ENCODE assay signal across 2 cellular contexts in the genomic region with DNA sequence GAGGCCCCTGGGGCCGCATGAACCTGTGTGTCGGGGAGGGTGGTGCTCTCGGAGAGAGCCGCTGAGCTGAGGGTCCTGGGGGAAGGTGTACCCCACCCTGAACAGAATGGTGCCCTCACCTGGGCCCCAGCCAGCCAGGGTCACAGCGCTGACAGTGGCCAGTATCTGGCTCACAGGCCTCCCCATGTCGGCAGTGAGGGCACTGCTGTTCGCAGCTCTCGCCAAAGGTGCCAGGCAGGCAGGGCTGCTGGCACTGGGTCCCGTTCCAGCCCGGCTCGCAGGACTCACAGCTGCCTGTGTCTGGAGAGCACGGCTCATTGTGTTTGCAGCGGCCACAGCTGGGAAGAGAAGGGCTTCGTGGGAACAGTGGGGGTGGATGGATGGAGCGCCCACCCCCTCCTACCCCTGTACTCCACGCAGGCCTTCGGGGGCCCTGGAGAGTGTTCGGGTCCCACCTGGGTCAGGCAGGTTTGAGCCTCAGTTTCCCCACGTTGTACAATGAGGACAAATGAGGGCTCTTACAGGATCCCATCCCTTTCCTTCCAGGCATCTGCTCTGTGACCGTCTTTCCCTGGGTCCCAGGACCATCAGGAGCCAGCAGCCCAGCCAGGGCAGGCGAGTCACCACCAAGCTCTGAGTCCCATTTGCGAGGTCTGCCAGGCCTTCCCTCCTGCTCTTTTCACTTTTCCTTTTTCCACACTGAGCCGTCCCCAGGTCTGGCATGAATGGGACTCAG.
TF ChIP-seq lines count a peak whose summit lies in the region.

No MANE protein-coding gene starts in this region.

TF ChIP-seq in HepG2, 621 proteins besides CTCF, POLR2A, EP300 and RAD21:
- TF ChIP-seq POLR2AphosphoS5 (IDR thresholded peaks at IDR 0.05; ENCODE audit: low read depth, low read length) (no peak), AGO1 (IDR thresholded peaks at IDR 0.05; ENCODE audit: low read depth, low read length, poor library complexity, severe bottlenecking) (peak; percentile 64), HNRNPL (IDR thresholded peaks at IDR 0.05; ENCODE audit: low read depth, low read length) (0 out of 2 replicates have a peak, but pooled peaks have one; percentile 46), RFX1 (IDR thresholded peaks at IDR 0.05) (no peak), ELK4 (CRISPR knock-in tag; IDR thresholded peaks at IDR 0.05; ENCODE audit: borderline replicate concordance) (no peak), AGO2 (optimal IDR thresholded peaks at IDR 0.05; ENCODE audit: low read depth, low read length) (peak; percentile 48), NRL (CRISPR knock-in tag; IDR thresholded peaks at IDR 0.05; ENCODE audit: borderline replicate concordance) (peak; percentile 30; the same call in 1 of the 2 replicates), NFE2 (CRISPR knock-in tag; IDR thresholded peaks at IDR 0.05) (no peak)
TF ChIP-seq in HepG2: peak in this region for 4.

TF ChIP-seq in HEK293T, 16 proteins besides CTCF, POLR2A, EP300 and RAD21:
- TF ChIP-seq FOXM1 (IDR thresholded peaks at IDR 0.05; ENCODE audit: borderline replicate concordance) (no peak), ZNF384 (IDR thresholded peaks at IDR 0.05) (no peak), ARNT (IDR thresholded peaks at IDR 0.05) (no peak), L3MBTL2 (conservative IDR thresholded peaks at IDR 0.05) (no peak), TARDBP (IDR thresholded peaks at IDR 0.05) (no peak)
